Comparison of ENCODE assay signal across 17 cellular contexts in genomic region chr3:146814601-146815315, GRCh38.
DNase-seq lines count a peak whose midpoint lies in the region; TF ChIP-seq lines count a peak whose summit lies in the region.
"Had no signal": no experiment of that assay in that cellular context is flagged by ENCODE, and none has a peak within 500 bp of the region (broad histone marks: within the 10 kb centered on the region; RNA-seq: fewer than 3 reads in every experiment).

No MANE protein-coding gene starts in this region.

- no peaks in the 10 kb centered on the region for H3K9me2 ChIP-seq in MM.1S (replicated peaks; ENCODE audit: insufficient read depth, low read length)

- POLR2A ChIA-PET in AG04450 (lab: Yijun Ruan, JAX): no interaction called here

- H3K9me3 ChIP-seq in AG04450 (ENCODE audit: control insufficient read depth, insufficient read depth, low read length) (no peaks in the 10 kb centered on the region), mesodermal cell (ENCODE audit: control insufficient read depth, low read length) (no peaks in the 10 kb centered on the region), MM.1S (replicated peaks; ENCODE audit: insufficient read depth, low read length) (no peaks in the 10 kb centered on the region)
- H3K9me3 ChIP-seq: tibial artery had no signal

- no peak overlapping the region for H2AFZ ChIP-seq in MM.1S (ENCODE audit: low read length)

- no peaks in the 10 kb centered on the region for H4K20me1 ChIP-seq in MM.1S (ENCODE audit: insufficient read depth, low read length)

- TF ChIP-seq CTCF in AG04450 (IDR thresholded peaks at IDR 0.05; ENCODE audit: low read depth, low read length) (no peak), MM.1S (IDR thresholded peaks at IDR 0.05; ENCODE audit: low read length) (no peak)

- H3K36me3 ChIP-seq in mesodermal cell (ENCODE audit: control insufficient read depth, insufficient read depth, low read length): no peaks in the 10 kb centered on the region
- H3K36me3 ChIP-seq in MM.1S (replicated peaks; ENCODE audit: insufficient read depth, low read length): no peaks in the 10 kb centered on the region
- H3K36me3 ChIP-seq: tibial artery had no signal

- H3K4me2 ChIP-seq in MM.1S (ENCODE audit: low read depth, low read length): no peak overlapping the region
- H3K4me2 ChIP-seq: KMS-11 had no signal

- H3K27ac ChIP-seq in AG04450 (ENCODE audit: low read depth, low read length): no peak overlapping the region
- peak overlapping the region; percentile 93 for H3K27ac ChIP-seq in mesodermal cell (ENCODE audit: low read depth, low read length, severe bottlenecking)
- H3K27ac ChIP-seq in MM.1S (ENCODE audit: low read length): no peak overlapping the region
- H3K27ac ChIP-seq: KMS-11, RWPE1, tibial artery had no signal

- H3F3A ChIP-seq in MM.1S (ENCODE audit: insufficient read depth, low read length): no peaks in the 10 kb centered on the region

- H3K27me3 ChIP-seq in AG04450 (ENCODE audit: control insufficient read depth, insufficient read depth, low read length) (no peaks in the 10 kb centered on the region), MM.1S (replicated peaks; ENCODE audit: insufficient read depth, low read length) (no peaks in the 10 kb centered on the region)
- H3K27me3 ChIP-seq: tibial artery had no signal

- WGBS in mesodermal cell (ENCODE audit: insufficient coverage in 2 of 2), 2 experiments: no CpG with 5 or more reads among the region's 1 CpG

- DNase-seq in AG04450 (ENCODE audit: low read depth, low spot score) (peak; percentile 3), HS-5 (ENCODE audit: low read depth) (peak; percentile 63), dedifferentiated amniotic fluid mesenchymal stem cell (ENCODE audit: extremely low spot score) (peak; percentile 62), globus pallidus (ENCODE audit: low spot score) (no peak), MM.1S (no peak), occipital lobe (lab: John Stamatoyannopoulos, UW) (no peak), GM19240 (ENCODE audit: insufficient read length, low spot score) (no peak)
- DNase-seq: 8988T; activated naive CD8-positive, alpha-beta T cell treated with anti-CD3 and anti-CD28 coated beads, Interleukin-2, amount 10 ng/mL, durations not matched to agents 7 days and 5 days; CD4-positive, alpha-beta T cell; DMS79 treated with DMSO at 0.1 percent for 48 hours; head of caudate nucleus; NCI-H2171 treated with DMSO at 0.1 percent for 48 hours; tibial artery had no signal

- no peaks in the 10 kb centered on the region for H3K79me2 ChIP-seq in MM.1S (ENCODE audit: low read length)

- peaks cover 18% of the 10 kb centered on the region for H3K4me1 ChIP-seq in mesodermal cell (ENCODE audit: control insufficient read depth, insufficient read depth, low read length, poor library complexity, severe bottlenecking)
- H3K4me1 ChIP-seq in MM.1S (ENCODE audit: low read length): no peaks in the 10 kb centered on the region
- H3K4me1 ChIP-seq: tibial artery had no signal

- CTCF ChIA-PET in AG04450 (lab: Charles Lee): interaction anchor here (1.0 to 1.1 kb wide), 2 partner anchors 11 to 377 kb away, joined by 3 read pairs; no protein-coding TSS in a partner anchor

- H3K4me3 ChIP-seq in AG04450 (ENCODE audit: low read depth, low read length) (no peak overlapping the region), mesodermal cell (ENCODE audit: extremely low read depth, insufficient read depth, low read length, poor library complexity, severe bottlenecking) (no peak overlapping the region), MM.1S (ENCODE audit: low read length) (no peak overlapping the region)
- H3K4me3 ChIP-seq: tibial artery had no signal

- no peak overlapping the region for H3K9ac ChIP-seq in MM.1S (ENCODE audit: low read length)
- H3K9ac ChIP-seq: KMS-11 had no signal

Comparison
In these comparisons a context has a peak if more than half of its experiments do, and no peak if none do; other contexts are left out.
1. DNase-seq: peak in AG04450 (single experiment), HS-5 (single experiment) and dedifferentiated amniotic fluid mesenchymal stem cell (single experiment); none in globus pallidus (single experiment), MM.1S (single experiment), occipital lobe (single experiment) and GM19240 (single experiment).